In genomic region chr6:116561377-116562018, GRCh38 we compare ENCODE assay signal across 8 cellular contexts. TPM values are rescaled to one million over a fixed set of nuclear protein-coding genes. Genes with fewer than 3 reads are reported as not detected.
DNase-seq lines count a peak whose midpoint lies in the region; ATAC-seq and TF ChIP-seq lines count a peak whose summit lies in the region.

No MANE protein-coding gene starts in this region.

- no peaks in the 10 kb centered on the region for H3K9me2 ChIP-seq in Karpas-422 (replicated peaks; ENCODE audit: insufficient read depth, low read length)

- CTCF ChIA-PET in CD4-positive, alpha-beta memory T cell (lab: Charles Lee; ENCODE audit: partially characterized antibody), result interaction anchor here (0.8 to 3.8 kb wide), 26 partner anchors 9 to 344 kb away, joined by 3 to 31 read pairs (median 4); partner anchors contain the start of genes DSE, RWDD1 and TSPYL1

- POLR2A ChIA-PET in CD4-positive, alpha-beta memory T cell (lab: Charles Lee; ENCODE audit: partially characterized antibody), result interaction anchor here (1.0 to 2.2 kb wide), 2 partner anchors 9 to 10 kb away, joined by 6 to 10 read pairs; partner anchors contain the start of gene RWDD1

- no peaks in the 10 kb centered on the region for H3K9me3 ChIP-seq in CD4-positive, alpha-beta memory T cell (ENCODE audit: control insufficient read depth in 1 of 2, low read length in 2 of 2)
- H3K9me3 ChIP-seq in Karpas-422 (ENCODE audit: low read length) (no peaks in the 10 kb centered on the region), SJCRH30 (replicated peaks) (no peaks in the 10 kb centered on the region), upper lobe of right lung (no peaks in the 10 kb centered on the region)

- no peak overlapping the region for H2AFZ ChIP-seq in Karpas-422 (ENCODE audit: low read length)

- H3K4me1 ChIP-seq in CD4-positive, alpha-beta memory T cell (ENCODE audit: insufficient read depth, low read length), result no peaks in the 10 kb centered on the region
- H3K4me1 ChIP-seq in Karpas-422 (ENCODE audit: low read length) (no peaks in the 10 kb centered on the region), SJCRH30 (peaks cover 6% of the 10 kb centered on the region; the same call in 1 of the 2 replicates), upper lobe of right lung (no peaks in the 10 kb centered on the region)

- no peaks in the 10 kb centered on the region for H3K36me3 Mint-ChIP-seq in CD4-positive, alpha-beta memory T cell

- no peak overlapping the region for H3K4me3 Mint-ChIP-seq in CD4-positive, alpha-beta memory T cell

- no peaks in the 10 kb centered on the region for H4K20me1 ChIP-seq in Karpas-422 (ENCODE audit: insufficient read depth, low read depth, low read length)

- H3K27ac ChIP-seq in CD4-positive, alpha-beta memory T cell (ENCODE audit: low read depth, low read length), result no peak overlapping the region
- H3K27ac ChIP-seq in Karpas-422 (ENCODE audit: low read length), result no peak overlapping the region
- no peak overlapping the region for H3K27ac ChIP-seq in SJCRH30
- no peak overlapping the region for H3K27ac ChIP-seq in upper lobe of right lung

- H3K4me2 ChIP-seq in Karpas-422 (ENCODE audit: low read depth, low read length, poor library complexity, severe bottlenecking), result no peak overlapping the region

- peak; percentile 59 to 69 (median 64) for DNase-seq in CD4-positive, alpha-beta memory T cell
- peak; percentile 86 for DNase-seq in Karpas-422
- peak; percentile 57 to 84 for DNase-seq in SJCRH30
- peak; percentile 70 for DNase-seq in activated naive CD4-positive, alpha-beta T cell treated with Interleukin-2 at 50 U/mL for 16 hours
- DNase-seq in glomerular visceral epithelial cell (ENCODE audit: extremely low spot score), result peak; percentile 74
- peak; percentile 79 for DNase-seq in pons (ENCODE audit: low spot score)
- DNase-seq in upper lobe of right lung, result peak; percentile 67

- no peak overlapping the region for H3K4me3 ChIP-seq in CD4-positive, alpha-beta memory T cell (ENCODE audit: low read length in 2 of 2)
- H3K4me3 ChIP-seq in Karpas-422 (ENCODE audit: low read length), result no peak overlapping the region
- no peak overlapping the region for H3K4me3 ChIP-seq in SJCRH30
- no peak overlapping the region for H3K4me3 ChIP-seq in upper lobe of right lung

- no peaks in the 10 kb centered on the region for H3K27me3 ChIP-seq in CD4-positive, alpha-beta memory T cell (ENCODE audit: insufficient read depth, low read length)
- H3K27me3 ChIP-seq in Karpas-422 (ENCODE audit: low read length) (no peaks in the 10 kb centered on the region), SJCRH30 (no peaks in the 10 kb centered on the region), upper lobe of right lung (no peaks in the 10 kb centered on the region)

- ATAC-seq in GM19455 (IDR thresholded peaks at IDR 0.05; ENCODE audit: unreplicated experiment), result peak; percentile 72
- ATAC-seq in upper lobe of right lung, result peak; percentile 89

- H3K9ac ChIP-seq in Karpas-422 (ENCODE audit: low read length), result no peak overlapping the region

- H3K79me2 ChIP-seq in Karpas-422 (ENCODE audit: low read length), result no peaks in the 10 kb centered on the region

- H3K36me3 ChIP-seq in CD4-positive, alpha-beta memory T cell (ENCODE audit: insufficient read depth, low read length), result no peaks in the 10 kb centered on the region
- H3K36me3 ChIP-seq in Karpas-422 (ENCODE audit: insufficient read depth, low read length), result no peaks in the 10 kb centered on the region
- no peaks in the 10 kb centered on the region for H3K36me3 ChIP-seq in SJCRH30
- no peaks in the 10 kb centered on the region for H3K36me3 ChIP-seq in upper lobe of right lung

- H3K27me3 Mint-ChIP-seq in CD4-positive, alpha-beta memory T cell, result peaks cover 9 to 16% of the 10 kb centered on the region in 2 donors

- peaks cover 0 to 2% (median 1%) of the 10 kb centered on the region in 4 donors for H3K4me1 Mint-ChIP-seq in CD4-positive, alpha-beta memory T cell

- H3K27ac Mint-ChIP-seq in CD4-positive, alpha-beta memory T cell, result peak overlapping the region in 2 of 7 donors; percentile 24 to 63

- intact Hi-C loops in CD4-positive, alpha-beta memory T cell (cut with micrococcal nuclease), result loop anchor here (1.0 kb wide), 2 partner anchors 25 to 274 kb away; no protein-coding TSS in a partner anchor
- intact Hi-C loops in upper lobe of right lung (cut with DNase I), result no loop called here

- TF ChIP-seq CTCF in upper lobe of right lung (IDR thresholded peaks at IDR 0.05), result peak; percentile 95

- H3K9me3 Mint-ChIP-seq in CD4-positive, alpha-beta memory T cell, result no peaks in the 10 kb centered on the region

RNA-seq across cellular contexts. Expression of gene CALHM4, which starts 7.9 kb away (rescaled TPM):
- not detected for total RNA-seq in CD4-positive, alpha-beta memory T cell
- polyA plus RNA-seq in CD4-positive, alpha-beta memory T cell, result not detected
- not detected in 2 replicates for total RNA-seq in Karpas-422 (2014; rRNA removed; shearing (Covaris generic); ENCODE audit: low replicate concordance)
- total RNA-seq in SJCRH30 (2014; rRNA removed; shearing (Covaris generic)), result not detected in 2 replicates
- not detected for total RNA-seq in upper lobe of right lung

RNA-seq across cellular contexts. Expression of gene RWDD1, which starts 9.8 kb away (rescaled TPM):
- 10 to 100 TPM; 32.6 to 34.4 TPM for total RNA-seq in CD4-positive, alpha-beta memory T cell
- polyA plus RNA-seq in CD4-positive, alpha-beta memory T cell, result 10 to 100 TPM; 72.1 to 79.0 TPM
- total RNA-seq in Karpas-422 (2014; rRNA removed; shearing (Covaris generic); ENCODE audit: low replicate concordance), result 29.4 and 65.3 TPM in 2 replicates
- total RNA-seq in SJCRH30 (2014; rRNA removed; shearing (Covaris generic)), result 54.9 and 57.0 TPM in 2 replicates
- 37.4 TPM for total RNA-seq in upper lobe of right lung

RNA-seq across cellular contexts. Expression of gene TRAPPC3L, which starts 16.0 kb away (rescaled TPM):
- not detected for total RNA-seq in CD4-positive, alpha-beta memory T cell
- polyA plus RNA-seq in CD4-positive, alpha-beta memory T cell, result not detected
- not detected in 2 replicates for total RNA-seq in Karpas-422 (2014; rRNA removed; shearing (Covaris generic); ENCODE audit: low replicate concordance)
- not detected in 2 replicates for total RNA-seq in SJCRH30 (2014; rRNA removed; shearing (Covaris generic))
- 0.64 TPM for total RNA-seq in upper lobe of right lung

RNA-seq across cellular contexts. Expression of gene CALHM5, which starts 50.1 kb away (rescaled TPM):
- not detected for total RNA-seq in CD4-positive, alpha-beta memory T cell
- not detected for polyA plus RNA-seq in CD4-positive, alpha-beta memory T cell
- total RNA-seq in Karpas-422 (2014; rRNA removed; shearing (Covaris generic); ENCODE audit: low replicate concordance), result not detected in 2 replicates
- 2.4 and 2.6 TPM in 2 replicates for total RNA-seq in SJCRH30 (2014; rRNA removed; shearing (Covaris generic))
- total RNA-seq in upper lobe of right lung, result 1.9 TPM

RNA-seq across cellular contexts. Expression of gene RSPH4A, which starts 54.8 kb away (rescaled TPM):
- under 1 TPM; 0.39 to 0.44 TPM for total RNA-seq in CD4-positive, alpha-beta memory T cell
- not detected for polyA plus RNA-seq in CD4-positive, alpha-beta memory T cell
- 0.51 TPM in 1 of 2 replicates, not detected in the other for total RNA-seq in Karpas-422 (2014; rRNA removed; shearing (Covaris generic); ENCODE audit: low replicate concordance)
- total RNA-seq in SJCRH30 (2014; rRNA removed; shearing (Covaris generic)), result 1.6 and 2.1 TPM in 2 replicates
- 0.72 TPM for total RNA-seq in upper lobe of right lung
